18 cellular contexts compared by ENCODE assay signal in genomic region chrX:2711441-2711840, GRCh38. TPM values are rescaled to one million over a fixed set of nuclear protein-coding genes. Genes with fewer than 3 reads are reported as not detected.
DNase-seq lines count a peak whose midpoint lies in the region; ATAC-seq and TF ChIP-seq lines count a peak whose summit lies in the region.
"Had no signal": no experiment of that assay in that cellular context is flagged by ENCODE, and none has a peak within 500 bp of the region (broad histone marks: within the 10 kb centered on the region; RNA-seq: fewer than 3 reads in every experiment).

No MANE protein-coding gene starts in this region.

- ATAC-seq in T-helper 17 cell (no peak), foreskin keratinocyte (no peak)
- ATAC-seq: GM12878, K562 had no signal

- no peak overlapping the region for H3K4me3 Mint-ChIP-seq in T-helper 17 cell

- peak overlapping the region; percentile 48 for H3K27ac ChIP-seq in A673 (ENCODE audit: low read depth, low read length, poor library complexity, severe bottlenecking)
- peak overlapping the region; percentile 83 for H3K27ac ChIP-seq in BLaER1
- peak overlapping the region; percentile 97 for H3K27ac ChIP-seq in foreskin keratinocyte
- H3K27ac ChIP-seq: SK-N-MC had no signal

- peak overlapping the region; percentile 93 for H3K27ac Mint-ChIP-seq in T-helper 17 cell

- H3K4me3 ChIP-seq in A673 (ENCODE audit: low read depth, low read length, poor library complexity, severe bottlenecking) (no peak overlapping the region), BLaER1 (no peak overlapping the region)
- H3K4me3 ChIP-seq: GM12878, K562, PC-9, SK-N-MC had no signal

- H3K9ac ChIP-seq in BLaER1: no peak overlapping the region

- POLR2A ChIA-PET in A673 (lab: Charles Lee; ENCODE audit: low non-redundant PET): no interaction called here

- H3K27me3 ChIP-seq in A673 (replicated peaks; ENCODE audit: insufficient read depth, low read depth, low read length, poor library complexity) (no peaks in the 10 kb centered on the region), BLaER1 (no peaks in the 10 kb centered on the region), foreskin keratinocyte (no peaks in the 10 kb centered on the region)

- intact Hi-C loops in A673 (cut with micrococcal nuclease; ENCODE audit: unreplicated experiment): no loop called here

- H3K9me3 ChIP-seq in A673 (ENCODE audit: low read depth, low read length, poor library complexity, severe bottlenecking): no peaks in the 10 kb centered on the region
- H3K9me3 ChIP-seq in BLaER1: no peaks in the 10 kb centered on the region
- no peaks in the 10 kb centered on the region for H3K9me3 ChIP-seq in T-helper 17 cell (ENCODE audit: control insufficient read depth, low read length, poor library complexity, severe bottlenecking)

- H3K36me3 ChIP-seq in A673 (ENCODE audit: insufficient read depth, low read length, poor library complexity, severe bottlenecking) (peaks cover 49% of the 10 kb centered on the region), BLaER1 (peaks cover 44% of the 10 kb centered on the region)

- BruUV-seq in A673 (replicated peaks; lab: Mats Ljungman, UMichigan): no TSS peak

- H3K4me2 ChIP-seq in BLaER1: peak overlapping the region; percentile 96

- CTCF ChIA-PET in A673 (lab: Charles Lee): no interaction called here

- TF ChIP-seq CTCF in A673 (conservative IDR thresholded peaks at IDR 0.05; ENCODE audit: low read depth, low read length) (no peak), foreskin keratinocyte (conservative IDR thresholded peaks at IDR 0.05) (no peak)

- H3K27me3 Mint-ChIP-seq in T-helper 17 cell: no peaks in the 10 kb centered on the region
- H3K27me3 Mint-ChIP-seq: CD8-positive, alpha-beta memory T cell had no signal

- H3K4me1 ChIP-seq in A673 (ENCODE audit: insufficient read depth, low read length, poor library complexity, severe bottlenecking): peaks cover 73% of the 10 kb centered on the region
- H3K4me1 ChIP-seq in BLaER1: peaks cover 97% of the 10 kb centered on the region
- peaks cover 26% of the 10 kb centered on the region for H3K4me1 ChIP-seq in foreskin keratinocyte

- no peak for DNase-seq in A673 (ENCODE audit: low spot score)
- no peak for DNase-seq in T-helper 17 cell
- DNase-seq in foreskin keratinocyte: no peak
- DNase-seq in middle frontal gyrus (ENCODE audit: extremely low spot score, low spot score): no peak
- no peak for DNase-seq in Ammon's horn (ENCODE audit: low spot score)
- DNase-seq in activated gamma-delta T cell treated with Interleukin-2 at 50 U/mL for 16 hours: no peak
- DNase-seq: CD8-positive, alpha-beta memory T cell; DMS79 treated with DMSO at 0.1 percent for 48 hours; NCI-H1436 treated with DMSO at 0.1 percent for 48 hours; NCI-H2081; NCI-H510A; NCI-H774; PC-9 had no signal

- 0 out of 2 replicates have a peak, but pooled peaks cover 11% of the 10 kb centered on the region for H4K20me1 ChIP-seq in BLaER1

- H3K36me3 Mint-ChIP-seq in T-helper 17 cell (ENCODE audit: low read depth): no peaks in the 10 kb centered on the region

- peaks cover 54% of the 10 kb centered on the region for H3K4me1 Mint-ChIP-seq in T-helper 17 cell

RNA-seq across cellular contexts. Expression of gene CD99, which starts 20.3 kb away (rescaled TPM):
- total RNA-seq in A673 (2021): 1,443 and 1,572 TPM in 2 replicates
- total RNA-seq in T-helper 17 cell: 100 to 1,000 TPM; 227 to 275 TPM
- total RNA-seq in foreskin keratinocyte: 237 and 271 TPM in 2 replicates
- polyA plus RNA-seq in foreskin keratinocyte: 324 and 363 TPM in 2 replicates

RNA-seq across cellular contexts. Expression of gene XG, which starts 40.4 kb away (rescaled TPM):
- 7.5 and 7.7 TPM in 2 replicates for total RNA-seq in A673 (2021)
- under 1 TPM in 1 of 2 donors, not detected in 1; 0.34 TPM for total RNA-seq in T-helper 17 cell
- total RNA-seq in foreskin keratinocyte: 17.6 and 20.4 TPM in 2 replicates
- polyA plus RNA-seq in foreskin keratinocyte: 17.6 and 18.7 TPM in 2 replicates
- total RNA-seq: CD8-positive, alpha-beta memory T cell; GM12878; K562; PC-9 had no signal
- polyA plus RNA-seq: AG04450; CD8-positive, alpha-beta memory T cell; GM12878 had no signal
